Comparison of ENCODE assay signal across 8 cellular contexts in genomic region chr6:157989541-157990289, GRCh38. TPM values are rescaled to one million over a fixed set of nuclear protein-coding genes. Genes with fewer than 3 reads are reported as not detected.
DNase-seq lines count a peak whose midpoint lies in the region; ATAC-seq and TF ChIP-seq lines count a peak whose summit lies in the region.

No MANE protein-coding gene starts in this region.

- no peak for ATAC-seq in HG03139 (IDR thresholded peaks at IDR 0.05; ENCODE audit: unreplicated experiment)
- no peak for ATAC-seq in HG03378 (IDR thresholded peaks at IDR 0.05; ENCODE audit: unreplicated experiment)

- peak; percentile 79 for DNase-seq in DMS 273 treated with DMSO at 0.1 percent for 48 hours (lab: John Stamatoyannopoulos, UW)
- DNase-seq in NCI-H1694 (lab: John Stamatoyannopoulos, UW) = peak; percentile 21
- peak; percentile 85 to 96 (median 93) for DNase-seq in adrenal gland
- peak in 32 of 51 donors; percentile 21 to 82 (median 56) for DNase-seq in hypothalamus (lab: John Stamatoyannopoulos, UW)
- peak; percentile 23 for DNase-seq in superior temporal gyrus (ENCODE audit: extremely low spot score)
- no peak for DNase-seq in GM13977 (ENCODE audit: low spot score)

- peak overlapping the region in 3 of 5 donors; percentile 44 to 60 (median 54) for H3K27ac ChIP-seq in adrenal gland

- no peaks in the 10 kb centered on the region for H3K36me3 ChIP-seq in adrenal gland (replicated peaks in 1 of 2)

- H3K27me3 ChIP-seq in adrenal gland = no peaks in the 10 kb centered on the region

- TF ChIP-seq CTCF in adrenal gland (IDR thresholded peaks at IDR 0.05) (no peak), GM13977 (IDR thresholded peaks at IDR 0.05; ENCODE audit: extremely low read depth, insufficient read depth, missing control alignments) (no peak)

- intact Hi-C loops in adrenal gland (cut with DNase I) = no loop called here

- H3K9me3 ChIP-seq in adrenal gland (replicated peaks in 1 of 3) = no peaks in the 10 kb centered on the region

- no peak for TF ChIP-seq POLR2A in adrenal gland (IDR thresholded peaks at IDR 0.05)

- in situ Hi-C loops in GM13977 (cut with MboI; ENCODE audit: low pct_unique_long_range_greater_than_20kb, low sequenced_read_pairs, unreplicated experiment) = no loop called here

- H3K4me3 ChIP-seq in adrenal gland = no peak overlapping the region

- 29 to 70% (median 37%) methylated on average over 9 to 22 of the region's 22 CpGs for WGBS in adrenal gland, 4 donors

- H3K4me1 ChIP-seq in adrenal gland (replicated peaks in 1 of 2) = peaks cover 23 to 32% of the 10 kb centered on the region in 2 donors

RNA-seq across cellular contexts. Expression of gene SYNJ2, which starts 8.1 kb away (rescaled TPM):
- total RNA-seq in adrenal gland = 10 to 100 TPM; 10.1 to 20.5 (median 16.1) TPM
- 1 to 10 TPM; 5.9 to 6.8 (median 6.6) TPM for polyA plus RNA-seq in adrenal gland
